Comparison of ENCODE assay signal across 8 cellular contexts in genomic region chr1:6414443-6414844, GRCh38. TPM values are rescaled to one million over a fixed set of nuclear protein-coding genes. Genes with fewer than 3 reads are reported as not detected.
DNase-seq lines count a peak whose midpoint lies in the region; ATAC-seq and TF ChIP-seq lines count a peak whose summit lies in the region.

No MANE protein-coding gene starts in this region.

- no peaks in the 10 kb centered on the region for H3K36me3 ChIP-seq in fibroblast of lung (ENCODE audit: control insufficient read depth, insufficient read depth, low read length)

- H2AFZ ChIP-seq in fibroblast of lung (ENCODE audit: low read length) = peak overlapping the region; percentile 32

- ATAC-seq in GM19395 (IDR thresholded peaks at IDR 0.05; ENCODE audit: unreplicated experiment) (peak; percentile 82), WTC11 (peak; percentile 89), HG03571 (IDR thresholded peaks at IDR 0.05; ENCODE audit: unreplicated experiment) (no peak)

- POLR2A ChIA-PET in WTC11 (lab: Charles Lee) = no interaction called here

- no peaks in the 10 kb centered on the region for H3K36me3 Mint-ChIP-seq in WTC11

- no peaks in the 10 kb centered on the region for H3K4me1 ChIP-seq in fibroblast of lung (ENCODE audit: control insufficient read depth, extremely low read depth, insufficient read depth, low read length)

- DNase-seq in D341Med (ENCODE audit: low spot score) = peak; percentile 74
- peak; percentile 47 for DNase-seq in Jurkat, Clone E6-1 (ENCODE audit: low read depth, low spot score)
- peak; percentile 86 for DNase-seq in WTC11 (ENCODE audit: low spot score)
- DNase-seq in fibroblast of lung (ENCODE audit: low read depth in 2 of 2) = peak; percentile 42 to 58
- peak; percentile 55 for DNase-seq in retina
- DNase-seq in GOT3 (lab: John Stamatoyannopoulos, UW) = no peak

- H3K4me3 Mint-ChIP-seq in WTC11 = peak overlapping the region; percentile 47

- no peak overlapping the region for H3K9ac ChIP-seq in fibroblast of lung (ENCODE audit: insufficient read depth, low read length)

- CTCF ChIA-PET in WTC11 (lab: Charles Lee) = interaction anchor here (0.6 to 4.0 kb wide), 51 partner anchors 9 to 406 kb away, joined by 3 to 37 read pairs (median 4); partner anchors contain the start of genes ACOT7, DNAJC11, PLEKHG5 and RNF207

- H3K4me2 ChIP-seq in fibroblast of lung (ENCODE audit: extremely low read depth, insufficient read depth, low read length) = peak overlapping the region; percentile 32

- peak overlapping the region; percentile 95 for H3K27ac Mint-ChIP-seq in WTC11

- peak overlapping the region; percentile 13; the same call in 1 of the 2 replicates for H3K4me3 ChIP-seq in Jurkat, Clone E6-1 (ENCODE audit: low read length)
- peak overlapping the region in 1 of 4 experiments; percentile 2 for H3K4me3 ChIP-seq in fibroblast of lung (replicated peaks in 1 of 4; ENCODE audit: control extremely low read depth in 1 of 4, insufficient read depth in 1 of 4, low read depth in 3 of 4, low read length in 4 of 4)

- no peaks in the 10 kb centered on the region for H3K79me2 ChIP-seq in fibroblast of lung (ENCODE audit: control insufficient read depth, insufficient read depth, low read length)

- no peaks in the 10 kb centered on the region for H3K9me3 Mint-ChIP-seq in WTC11

- peaks cover 20% of the 10 kb centered on the region for H3K4me1 Mint-ChIP-seq in WTC11

- peaks cover 78% of the 10 kb centered on the region for H3K27me3 Mint-ChIP-seq in WTC11 (ENCODE audit: low read depth)

- no peaks in the 10 kb centered on the region for H3K9me3 ChIP-seq in fibroblast of lung (ENCODE audit: control insufficient read depth, insufficient read depth, low read depth, low read length)

- no peak overlapping the region for H3K27ac ChIP-seq in fibroblast of lung (ENCODE audit: insufficient read depth, low read length)

- H4K20me1 ChIP-seq in fibroblast of lung (ENCODE audit: control insufficient read depth, extremely low read depth, insufficient read depth, low read length) = no peaks in the 10 kb centered on the region

- H3K27me3 ChIP-seq in fibroblast of lung (ENCODE audit: control insufficient read depth, insufficient read depth, low read length) = peaks cover 34% of the 10 kb centered on the region

- peak; percentile 62; the same call in 1 of the 2 replicates for TF ChIP-seq CTCF in WTC11 (IDR thresholded peaks at IDR 0.05)
- TF ChIP-seq CTCF in fibroblast of lung (conservative IDR thresholded peaks at IDR 0.05 in 1 of 2, IDR thresholded peaks at IDR 0.05 in 1 of 2; ENCODE audit: low read depth in 1 of 2, low read length in 2 of 2) = peak; percentile 61 to 70

TF ChIP-seq in WTC11, 78 proteins besides CTCF, POLR2A, EP300 and RAD21:
- peak; percentile 76; the same call in 1 of the 2 replicates for TF ChIP-seq MAX (CRISPR knock-in tag; IDR thresholded peaks at IDR 0.05)
- peak; percentile 78 for TF ChIP-seq USF2 (CRISPR knock-in tag; IDR thresholded peaks at IDR 0.05)
- TF ChIP-seq PREB (CRISPR knock-in tag; IDR thresholded peaks at IDR 0.05; ENCODE audit: borderline replicate concordance) = no peak
- TF ChIP-seq FOXP1 (CRISPR knock-in tag; IDR thresholded peaks at IDR 0.05; ENCODE audit: borderline replicate concordance) = peak; percentile 40; the same call in 1 of the 2 replicates
- TF ChIP-seq SOX15 (CRISPR knock-in tag; IDR thresholded peaks at IDR 0.05) = no peak
- TF ChIP-seq USF1 (CRISPR knock-in tag; IDR thresholded peaks at IDR 0.05) = peak; percentile 39; the same call in 1 of the 2 replicates

RNA-seq across cellular contexts. Expression of gene HES2, which starts 5.3 kb away (rescaled TPM):
- polyA plus RNA-seq in Jurkat, Clone E6-1 (2012; ENCODE audit: insufficient read depth, insufficient read length) = 1.1 TPM
- total RNA-seq in WTC11 (2021) = 1.9 to 2.7 TPM (median 1.9 TPM) in 3 replicates
- 0.26 and 0.50 TPM in 2 replicates for total RNA-seq in fibroblast of lung
- 0.02 TPM in 1 of 2 replicates, not detected in the other for polyA plus RNA-seq in fibroblast of lung
- 0.08 TPM in 1 of 2 replicates, not detected in the other for polyA plus RNA-seq in fibroblast of lung (2012)
- not detected in 2 replicates for polyA minus RNA-seq in fibroblast of lung (ENCODE audit: low replicate concordance)

RNA-seq across cellular contexts. Expression of gene ESPN, which starts 10.1 kb away (rescaled TPM):
- polyA plus RNA-seq in Jurkat, Clone E6-1 (2012; ENCODE audit: insufficient read depth, insufficient read length) = 20.3 TPM
- total RNA-seq in WTC11 (2021) = 46.1 to 70.3 TPM (median 68.1 TPM) in 3 replicates
- total RNA-seq in fibroblast of lung = not detected in 2 replicates
- not detected in 2 replicates for polyA plus RNA-seq in fibroblast of lung
- polyA plus RNA-seq in fibroblast of lung (2012) = not detected in 2 replicates
- not detected in 2 replicates for polyA minus RNA-seq in fibroblast of lung (ENCODE audit: low replicate concordance)

RNA-seq across cellular contexts. Expression of gene ACOT7, which starts 20.9 kb away (rescaled TPM):
- 180 TPM for polyA plus RNA-seq in Jurkat, Clone E6-1 (2012; ENCODE audit: insufficient read depth, insufficient read length)
- total RNA-seq in WTC11 (2021) (133 to 151 TPM (median 137 TPM) in 3 replicates), fibroblast of lung (22.3 and 58.0 TPM in 2 replicates)
- 50.7 and 141 TPM in 2 replicates for polyA plus RNA-seq in fibroblast of lung
- polyA plus RNA-seq in fibroblast of lung (2012) = 52.2 and 154 TPM in 2 replicates
- 41.2 and 134 TPM in 2 replicates for polyA minus RNA-seq in fibroblast of lung (ENCODE audit: low replicate concordance)

RNA-seq across cellular contexts. Expression of gene TNFRSF25, which starts 51.5 kb away (rescaled TPM):
- 1.8 TPM for polyA plus RNA-seq in Jurkat, Clone E6-1 (2012; ENCODE audit: insufficient read depth, insufficient read length)
- total RNA-seq in WTC11 (2021) (19.5 to 26.1 TPM (median 22.6 TPM) in 3 replicates), fibroblast of lung (0.51 and 1.5 TPM in 2 replicates)
- polyA plus RNA-seq in fibroblast of lung = 0.24 and 0.37 TPM in 2 replicates
- 0.19 and 1.0 TPM in 2 replicates for polyA plus RNA-seq in fibroblast of lung (2012)
- polyA minus RNA-seq in fibroblast of lung (ENCODE audit: low replicate concordance) = 0.26 TPM in 1 of 2 replicates, not detected in the other

Comparison
In these comparisons a context has a peak if more than half of its experiments do, and no peak if none do; other contexts are left out.
1. RNA of gene ESPN, which starts 10.1 kb away (total RNA-seq): 46.1 to 70.3 TPM in WTC11; not detected in fibroblast of lung; every median in the first group is over 10 times any median in the second.